Comparison of ENCODE assay signal across 8 cellular contexts in genomic region chr6:79813854-79814477, GRCh38.
A peak's percentile ranks its signal among the peaks of the same experiment; 100 is the strongest.
DNase-seq lines count a peak whose midpoint lies in the region; ATAC-seq and TF ChIP-seq lines count a peak whose summit lies in the region.

No MANE protein-coding gene starts in this region.

- H3K27ac ChIP-seq in DOHH2 (ENCODE audit: low read depth, low read length) (no peak overlapping the region), thoracic aorta (no peak overlapping the region)

- H3K4me3 ChIP-seq in DOHH2 (ENCODE audit: low read length) = no peak overlapping the region
- no peak overlapping the region for H3K4me3 ChIP-seq in fibroblast of the aortic adventitia (ENCODE audit: low read depth, low read length)
- H3K4me3 ChIP-seq in thoracic aorta = no peak overlapping the region

- no peaks in the 10 kb centered on the region for H3K27me3 Mint-ChIP-seq in activated T-cell treated with anti-CD3 and anti-CD28 coated beads, Interleukin-2, amount 50 U/mL, for 4 hours (ENCODE audit: low read depth)

- H3K79me2 ChIP-seq in DOHH2 (ENCODE audit: control insufficient read depth, low read length) = no peaks in the 10 kb centered on the region

- no peaks in the 10 kb centered on the region for H3K9me2 ChIP-seq in DOHH2 (replicated peaks; ENCODE audit: control insufficient read depth, low read length)

- no peaks in the 10 kb centered on the region for H3K9me3 Mint-ChIP-seq in activated T-cell treated with anti-CD3 and anti-CD28 coated beads, Interleukin-2, amount 50 U/mL, for 4 hours

- H3K27me3 ChIP-seq in DOHH2 (ENCODE audit: control insufficient read depth, low read length) (no peaks in the 10 kb centered on the region), thoracic aorta (replicated peaks; ENCODE audit: insufficient read depth) (no peaks in the 10 kb centered on the region)

- H3K36me3 Mint-ChIP-seq in activated T-cell treated with anti-CD3 and anti-CD28 coated beads, Interleukin-2, amount 50 U/mL, for 4 hours (ENCODE audit: insufficient read depth) = no peaks in the 10 kb centered on the region

- H3K4me1 Mint-ChIP-seq in activated T-cell treated with anti-CD3 and anti-CD28 coated beads, Interleukin-2, amount 50 U/mL, for 4 hours (ENCODE audit: low read depth) = no peaks in the 10 kb centered on the region

- no peaks in the 10 kb centered on the region for H4K20me1 ChIP-seq in DOHH2 (ENCODE audit: control insufficient read depth, insufficient read depth, low read depth, low read length)

- no peaks in the 10 kb centered on the region for H3K36me3 ChIP-seq in DOHH2 (ENCODE audit: control insufficient read depth, low read length)
- H3K36me3 ChIP-seq in thoracic aorta = no peaks in the 10 kb centered on the region

- DNase-seq in HPDE6-E6E7 (ENCODE audit: extremely low spot score) (peak; percentile 50), OCI-M2 (lab: John Stamatoyannopoulos, UW; ENCODE audit: unreplicated experiment) (peak; percentile 41), fibroblast of the aortic adventitia (ENCODE audit: low read depth) (peak; percentile 77), omental fat pad (ENCODE audit: low spot score) (peak; percentile 84), thoracic aorta (ENCODE audit: low spot score) (peak; percentile 38)
- DNase-seq in activated T-cell treated with anti-CD3 and anti-CD28 coated beads, Interleukin-2, amount 50 U/mL, for 4 hours = peak; percentile 57

- H3K4me1 ChIP-seq in DOHH2 (ENCODE audit: control insufficient read depth, low read length) (no peaks in the 10 kb centered on the region), thoracic aorta (ENCODE audit: control insufficient read depth in 1 of 2, low read depth in 2 of 2) (no peaks in the 10 kb centered on the region)

- H3K9me3 ChIP-seq in DOHH2 (ENCODE audit: control insufficient read depth, insufficient read depth, low read length) (no peaks in the 10 kb centered on the region), thoracic aorta (no peaks in the 10 kb centered on the region)

- no peaks in the 10 kb centered on the region for H3F3A ChIP-seq in DOHH2 (ENCODE audit: control insufficient read depth, insufficient read depth)

- ATAC-seq in GM21423 (IDR thresholded peaks at IDR 0.05; ENCODE audit: unreplicated experiment) (peak; percentile 94), omental fat pad (ENCODE audit: low FRiP score) (no peak), thoracic aorta (ENCODE audit: insufficient number of reproducible peaks, low FRiP score, low read depth) (peak; percentile 75)
- ATAC-seq in activated T-cell treated with anti-CD3 and anti-CD28 coated beads, Interleukin-2, amount 50 U/mL, for 4 hours = peak in 1 of 2 donors; percentile 52

- TF ChIP-seq CTCF in DOHH2 (IDR thresholded peaks at IDR 0.05; ENCODE audit: low read depth, low read length, poor library complexity, severe bottlenecking) = peak; percentile 67
- TF ChIP-seq CTCF in fibroblast of the aortic adventitia (IDR thresholded peaks at IDR 0.05; ENCODE audit: insufficient read depth, low read length) = peak; percentile 86
- peak in 1 of 3 donors; percentile 29 for TF ChIP-seq CTCF in omental fat pad (IDR thresholded peaks at IDR 0.05)
- TF ChIP-seq CTCF in thoracic aorta (IDR thresholded peaks at IDR 0.05) = peak; percentile 72

- no peak overlapping the region for H3K4me3 Mint-ChIP-seq in activated T-cell treated with anti-CD3 and anti-CD28 coated beads, Interleukin-2, amount 50 U/mL, for 4 hours

- no peak overlapping the region for H3K4me2 ChIP-seq in DOHH2 (ENCODE audit: low read length)
